ENCODE assay signal across 8 cellular contexts in genomic region chr22:46761539-46762237, GRCh38. TPM values are rescaled to one million over a fixed set of nuclear protein-coding genes. Genes with fewer than 3 reads are reported as not detected.
DNase-seq lines count a peak whose midpoint lies in the region; ATAC-seq and TF ChIP-seq lines count a peak whose summit lies in the region.

No MANE protein-coding gene starts in this region.

- no peaks in the 10 kb centered on the region; the same call in 1 of the 2 replicates for H3K4me1 ChIP-seq in HUES48 (ENCODE audit: control insufficient read depth, insufficient read depth, low read length)
- H3K4me1 ChIP-seq in body of pancreas, result peaks cover 43% of the 10 kb centered on the region

- peak overlapping the region; percentile 95 for H3K9ac ChIP-seq in HUES48 (ENCODE audit: low read depth, low read length)

- H3K27me3 Mint-ChIP-seq in mesothelial cell of epicardium (ENCODE audit: low read depth), result no peaks in the 10 kb centered on the region

- peaks cover 1% of the 10 kb centered on the region for H3K9me3 Mint-ChIP-seq in mesothelial cell of epicardium

- H3K36me3 Mint-ChIP-seq in mesothelial cell of epicardium, result peaks cover 1% of the 10 kb centered on the region

- DNase-seq in AG09309 (ENCODE audit: low read depth) (no peak), body of pancreas (peak in 1 of 4 donors; percentile 2), mesothelial cell of epicardium (ENCODE audit: low spot score in 2 of 2, unreplicated experiment in 2 of 2) (no peak), HuH-7 (ENCODE audit: low spot score) (no peak)
- DNase-seq in NK-92 treated with Interleukin-12 subunit alpha and Interleukin-12 subunit beta, amount 100 ng/mL, for 24 hours (lab: John Stamatoyannopoulos, UW), result no peak

- peaks cover 33% of the 10 kb centered on the region for H3K4me1 Mint-ChIP-seq in mesothelial cell of epicardium

- H3K4me3 ChIP-seq in AG09309 (ENCODE audit: control insufficient read depth, low read depth, low read length), result peak overlapping the region; percentile 97
- peak overlapping the region; percentile 97 for H3K4me3 ChIP-seq in HUES48 (ENCODE audit: low read depth, low read length)
- peak overlapping the region; percentile 72 to 75 for H3K4me3 ChIP-seq in body of pancreas

- H3K4me3 Mint-ChIP-seq in mesothelial cell of epicardium, result peak overlapping the region; percentile 99

- ATAC-seq in body of pancreas (no peak), HG03196 (IDR thresholded peaks at IDR 0.05; ENCODE audit: unreplicated experiment) (no peak), HG03175 (IDR thresholded peaks at IDR 0.05; ENCODE audit: unreplicated experiment) (no peak)

- H3K27ac ChIP-seq in HUES48 (ENCODE audit: low read depth, low read length) (peak overlapping the region; percentile 96), body of pancreas (peak overlapping the region; percentile 85 to 96 (median 94))

- H3K36me3 ChIP-seq in HUES48 (ENCODE audit: control insufficient read depth, insufficient read depth, low read length) (peaks cover 13% of the 10 kb centered on the region), body of pancreas (replicated peaks in 1 of 2; ENCODE audit: insufficient read depth in 1 of 2, low read depth in 2 of 2) (no peaks in the 10 kb centered on the region)

- WGBS in body of pancreas, 2 donors, result 3 to 6% methylated on average over 17 of the region's 17 CpGs

- TF ChIP-seq CTCF in AG09309 (IDR thresholded peaks at IDR 0.05; ENCODE audit: control insufficient read depth, insufficient read depth, low read depth, low read length, missing control alignments) (no peak), body of pancreas (IDR thresholded peaks at IDR 0.05) (no peak), mesothelial cell of epicardium (IDR thresholded peaks at IDR 0.05; ENCODE audit: unreplicated experiment) (no peak)

- H3K27me3 ChIP-seq in HUES48 (ENCODE audit: control insufficient read depth, insufficient read depth, low read length) (no peaks in the 10 kb centered on the region), body of pancreas (no peaks in the 10 kb centered on the region)

- TF ChIP-seq POLR2A in body of pancreas (IDR thresholded peaks at IDR 0.05), result no peak

- H3K27ac Mint-ChIP-seq in mesothelial cell of epicardium, result peak overlapping the region; percentile 100

- intact Hi-C loops in body of pancreas (cut with DNase I), result no loop called here

- H3K9me3 ChIP-seq in HUES48 (ENCODE audit: control insufficient read depth, insufficient read depth, low read length) (peaks cover 7% of the 10 kb centered on the region; the same call in 1 of the 2 replicates), body of pancreas (no peaks in the 10 kb centered on the region)

RNA-seq across cellular contexts. Expression of gene TBC1D22A, which starts 0.8 kb away (rescaled TPM):
- total RNA-seq in body of pancreas, result 10 to 100 TPM; 21.5 to 23.1 TPM
- total RNA-seq in mesothelial cell of epicardium, result 26.2 to 26.7 TPM (median 26.6 TPM) in 3 replicates

RNA-seq across cellular contexts. Expression of gene CERK, which starts 23.6 kb away (rescaled TPM):
- total RNA-seq in body of pancreas (10 to 100 TPM; 33.6 to 46.4 TPM), mesothelial cell of epicardium (50.7 to 51.9 TPM (median 51.3 TPM) in 3 replicates)
